In the genomic region with DNA sequence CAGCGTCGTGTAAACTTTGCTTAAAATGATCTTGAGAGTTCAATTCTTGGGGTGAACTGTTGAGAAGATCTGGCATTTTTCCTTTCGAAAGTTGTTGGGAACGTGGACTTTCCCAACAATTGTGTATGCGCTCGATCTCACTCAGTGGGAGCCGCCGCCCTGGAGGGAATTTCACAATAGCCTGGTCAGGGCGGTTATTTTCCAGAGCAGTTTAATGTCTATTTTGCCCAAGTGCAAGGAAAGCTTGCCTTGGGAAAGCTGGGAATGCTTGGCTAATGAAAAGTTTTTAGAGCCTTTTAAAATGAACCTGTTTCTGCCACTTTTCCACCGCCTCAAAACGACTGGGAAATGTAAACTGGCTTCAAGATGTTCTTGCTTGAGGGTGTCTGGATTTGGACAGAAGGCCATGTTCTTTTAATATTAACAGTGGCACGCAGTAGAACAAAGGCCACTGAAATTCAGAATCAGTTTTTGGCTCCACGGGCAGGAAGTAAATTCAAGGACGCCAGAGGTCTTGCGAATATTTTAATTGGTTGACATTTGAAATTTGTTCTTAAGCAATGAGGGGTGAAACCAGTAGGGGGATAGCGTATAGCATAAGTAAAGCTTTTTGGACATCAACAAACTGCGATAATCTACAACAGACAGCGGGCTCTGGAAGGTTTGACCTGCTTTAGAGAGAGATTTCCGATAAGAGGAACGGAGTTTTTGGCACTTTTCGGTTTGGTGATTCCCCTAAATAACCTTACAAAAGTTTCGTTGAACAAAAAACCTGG, we compare ENCODE assay signal across 8 cellular contexts. TPM values are rescaled to one million over a fixed set of nuclear protein-coding genes. Genes with fewer than 3 reads are reported as not detected.
DNase-seq lines count a peak whose midpoint lies in the region; ATAC-seq and TF ChIP-seq lines count a peak whose summit lies in the region.

No MANE protein-coding gene starts in this region.

- no peak overlapping the region for H2BK120ac ChIP-seq in H9 (ENCODE audit: low read depth, low read length, poor library complexity, severe bottlenecking)

- H4K20me1 ChIP-seq in H9 (ENCODE audit: control insufficient read depth, insufficient read depth, insufficient read length) = no peaks in the 10 kb centered on the region

- peak; percentile 37 for ATAC-seq in activated CD8-positive, alpha-beta T cell treated with anti-CD3 and anti-CD28 coated beads, Interleukin-2, amount 10 ng/mL, durations not matched to agents 7 days and 5 days
- no peak for ATAC-seq in HG03045 (IDR thresholded peaks at IDR 0.05; ENCODE audit: unreplicated experiment)

- no peaks in the 10 kb centered on the region for H3K79me1 ChIP-seq in H9 (ENCODE audit: insufficient read depth, low read depth, low read length, poor library complexity, severe bottlenecking)

- TF ChIP-seq CTCF in H9 (conservative IDR thresholded peaks at IDR 0.05) (peak; percentile 27; the same call in 1 of the 3 replicates), nephron progenitor cell (IDR thresholded peaks at IDR 0.05) (no peak)

- no peaks in the 10 kb centered on the region for H3K27me3 Mint-ChIP-seq in H9 (ENCODE audit: low read depth)
- no peaks in the 10 kb centered on the region for H3K27me3 Mint-ChIP-seq in activated CD8-positive, alpha-beta T cell treated with anti-CD3 and anti-CD28 coated beads, Interleukin-2, amount 10 ng/mL, durations not matched to agents 7 days and 5 days (ENCODE audit: low read depth)
- peaks cover 27% of the 10 kb centered on the region for H3K27me3 Mint-ChIP-seq in nephron progenitor cell (ENCODE audit: low read depth, poor library complexity)

- DNase-seq in NCI-H1417 (lab: John Stamatoyannopoulos, UW) (peak; percentile 12 to 77 (median 77)), NCI-H1417 treated with DMSO at 0.1 percent for 48 hours (lab: John Stamatoyannopoulos, UW) (no peak), H9 (no peak), NCI-H2227 treated with DMSO at 0.1 percent for 48 hours (lab: John Stamatoyannopoulos, UW) (peak; percentile 76), fibroblast of the conjunctiva (ENCODE audit: low read depth) (peak; percentile 93), nephron progenitor cell (no peak)
- DNase-seq in activated CD8-positive, alpha-beta T cell treated with anti-CD3 and anti-CD28 coated beads, Interleukin-2, amount 10 ng/mL, durations not matched to agents 7 days and 5 days = peak; percentile 69

- no peak overlapping the region for H3K27ac ChIP-seq in H9 (ENCODE audit: insufficient read length, low read depth, low read length)

- no peak overlapping the region for H4K5ac ChIP-seq in H9 (ENCODE audit: insufficient read length, low read depth, low read length)

- H3K9me3 Mint-ChIP-seq in H9 (no peaks in the 10 kb centered on the region), nephron progenitor cell (peaks cover 18% of the 10 kb centered on the region)
- H3K9me3 Mint-ChIP-seq in activated CD8-positive, alpha-beta T cell treated with anti-CD3 and anti-CD28 coated beads, Interleukin-2, amount 10 ng/mL, durations not matched to agents 7 days and 5 days (ENCODE audit: insufficient read depth) = no peaks in the 10 kb centered on the region

- H2AK5ac ChIP-seq in H9 (ENCODE audit: insufficient read length, low read length) = no peak overlapping the region

- H2BK5ac ChIP-seq in H9 (ENCODE audit: insufficient read length, low read length) = no peak overlapping the region

- no peaks in the 10 kb centered on the region for H3K4me1 ChIP-seq in H9 (ENCODE audit: insufficient read depth, low read length)

- H2BK20ac ChIP-seq in H9 (ENCODE audit: low read depth, low read length, poor library complexity, severe bottlenecking) = no peak overlapping the region

- no peak overlapping the region for H3K23ac ChIP-seq in H9 (ENCODE audit: insufficient read length, low read depth, low read length)

- H2BK12ac ChIP-seq in H9 (ENCODE audit: insufficient read length, low read depth, low read length) = no peak overlapping the region

- H3K27me3 ChIP-seq in H9 (ENCODE audit: insufficient read depth, low read length) = no peaks in the 10 kb centered on the region

- H3K18ac ChIP-seq in H9 (ENCODE audit: insufficient read length, low read depth, low read length) = peak overlapping the region; percentile 29

- H3K14ac ChIP-seq in H9 (ENCODE audit: insufficient read depth, low read length) = peak overlapping the region; percentile 22; the same call in 1 of the 2 replicates

- no CpG with 5 or more reads among the region's 22 CpGs for WGBS in H9 (ENCODE audit: extremely low coverage, insufficient read length, low lambda C conversion rate)

- H3K56ac ChIP-seq in H9 (ENCODE audit: insufficient read length, low read depth, low read length) = no peak overlapping the region

- H2AFZ ChIP-seq in H9 (ENCODE audit: low read length) = peak overlapping the region; percentile 18

- no peak overlapping the region for H3K4ac ChIP-seq in H9 (ENCODE audit: low read depth, low read length)

- H3K23me2 ChIP-seq in H9 (ENCODE audit: insufficient read length, low read depth, low read length, poor library complexity, severe bottlenecking) = peaks cover 14% of the 10 kb centered on the region

- H3K4me1 Mint-ChIP-seq in H9 = peaks cover 15 to 29% of the 10 kb centered on the region in 2 experiments
- H3K4me1 Mint-ChIP-seq in activated CD8-positive, alpha-beta T cell treated with anti-CD3 and anti-CD28 coated beads, Interleukin-2, amount 10 ng/mL, durations not matched to agents 7 days and 5 days (ENCODE audit: low read depth) = peaks cover 44% of the 10 kb centered on the region
- H3K4me1 Mint-ChIP-seq in nephron progenitor cell = peaks cover 28% of the 10 kb centered on the region

- H3K4me3 Mint-ChIP-seq in H9 (peak overlapping the region; percentile 73 to 74), nephron progenitor cell (peak overlapping the region; percentile 83)
- H3K4me3 Mint-ChIP-seq in activated CD8-positive, alpha-beta T cell treated with anti-CD3 and anti-CD28 coated beads, Interleukin-2, amount 10 ng/mL, durations not matched to agents 7 days and 5 days = peak overlapping the region; percentile 97

- H3T11ph ChIP-seq in H9 (ENCODE audit: low read length) = no peak overlapping the region

- H3K36me3 Mint-ChIP-seq in H9 (ENCODE audit: insufficient read depth in 1 of 3, low read depth in 3 of 3) (peaks cover 0 to 4% (median 0%) of the 10 kb centered on the region in 3 experiments; a peak in 1 of 7 replicates), nephron progenitor cell (ENCODE audit: low read depth) (peaks cover 6% of the 10 kb centered on the region)
- peaks cover 44% of the 10 kb centered on the region for H3K36me3 Mint-ChIP-seq in activated CD8-positive, alpha-beta T cell treated with anti-CD3 and anti-CD28 coated beads, Interleukin-2, amount 10 ng/mL, durations not matched to agents 7 days and 5 days (ENCODE audit: low read depth)

- POLR2A ChIA-PET in activated CD8-positive, alpha-beta T cell treated with anti-CD3 and anti-CD28 coated beads, Interleukin-2, amount 10 ng/mL, durations not matched to agents 7 days and 5 days (lab: Charles Lee) = interaction anchor here (0.6 to 9.2 kb wide), 37 partner anchors 9 to 335 kb away, joined by 3 to 238 read pairs (median 5); a partner anchor contains a TSS

- CTCF ChIA-PET in activated CD8-positive, alpha-beta T cell treated with anti-CD3 and anti-CD28 coated beads, Interleukin-2, amount 10 ng/mL, durations not matched to agents 7 days and 5 days (lab: Charles Lee) = interaction anchor here (0.7 to 7.4 kb wide), 18 partner anchors 28 to 253 kb away, joined by 3 to 83 read pairs (median 6); a partner anchor contains a TSS

- H3K27ac Mint-ChIP-seq in H9 (peak overlapping the region in 2 of 3 experiments; percentile 61 to 91; a peak in 3 of 7 replicates), nephron progenitor cell (peak overlapping the region; percentile 31)
- H3K27ac Mint-ChIP-seq in activated CD8-positive, alpha-beta T cell treated with anti-CD3 and anti-CD28 coated beads, Interleukin-2, amount 10 ng/mL, durations not matched to agents 7 days and 5 days = peak overlapping the region; percentile 99

- no peaks in the 10 kb centered on the region for H3K79me2 ChIP-seq in H9 (ENCODE audit: insufficient read depth, low read length)

- H3K4me2 ChIP-seq in H9 (ENCODE audit: insufficient read depth, insufficient read length, low read length) = peak overlapping the region; percentile 34

- H4K8ac ChIP-seq in H9 (replicated peaks; ENCODE audit: insufficient read length, low read depth, low read length) = no peak overlapping the region

- H3K9ac ChIP-seq in H9 (ENCODE audit: extremely low read depth, insufficient read length, low read length) = no peak overlapping the region

- H2BK15ac ChIP-seq in H9 (ENCODE audit: low read depth, low read length) = no peak overlapping the region

- H4K91ac ChIP-seq in H9 (ENCODE audit: insufficient read length, low read depth, low read length) = no peak overlapping the region

- H3K9me3 ChIP-seq in H9 (ENCODE audit: control insufficient read depth, low read depth, low read length) = no peaks in the 10 kb centered on the region

RNA-seq across cellular contexts. Expression of a gene that starts 1.2 kb away (rescaled TPM):
- total RNA-seq in H9 (2021) = 5.7 and 7.6 TPM in 2 replicates
- 10 to 100 TPM; 90.4 to 95.0 TPM for total RNA-seq in activated CD8-positive, alpha-beta T cell treated with anti-CD3 and anti-CD28 coated beads, Interleukin-2, amount 10 ng/mL, durations not matched to agents 7 days and 5 days

RNA-seq across cellular contexts. Expression of a gene that starts 45.3 kb away (rescaled TPM):
- 59.6 and 63.2 TPM in 2 replicates for total RNA-seq in H9 (2021)
- 100 to 1,000 TPM; 167 to 173 TPM for total RNA-seq in activated CD8-positive, alpha-beta T cell treated with anti-CD3 and anti-CD28 coated beads, Interleukin-2, amount 10 ng/mL, durations not matched to agents 7 days and 5 days

RNA-seq across cellular contexts. Expression of a gene that starts 45.7 kb away (rescaled TPM):
- 13.3 and 13.7 TPM in 2 replicates for total RNA-seq in H9 (2021)
- 10 to 100 TPM; 35.9 to 40.2 TPM for total RNA-seq in activated CD8-positive, alpha-beta T cell treated with anti-CD3 and anti-CD28 coated beads, Interleukin-2, amount 10 ng/mL, durations not matched to agents 7 days and 5 days

Comparison
In these comparisons a context has a peak if more than half of its experiments do, and no peak if none do; other contexts are left out.
1. DNase-seq: peak in NCI-H1417 (3 of 3), NCI-H2227 treated with DMSO at 0.1 percent for 48 hours (single experiment), activated CD8-positive, alpha-beta T cell treated with anti-CD3 and anti-CD28 coated beads, Interleukin-2, amount 10 ng/mL, durations not matched to agents 7 days and 5 days (single experiment) and fibroblast of the conjunctiva (single experiment); none in NCI-H1417 treated with DMSO at 0.1 percent for 48 hours (single experiment), H9 (single experiment) and nephron progenitor cell (single experiment).
2. H3K27ac Mint-ChIP-seq: peak in every context shown above with its lines; median percentile 99 in activated CD8-positive, alpha-beta T cell treated with anti-CD3 and anti-CD28 coated beads, Interleukin-2, amount 10 ng/mL, durations not matched to agents 7 days and 5 days; 76 in H9; 31 in nephron progenitor cell.
3. RNA of a gene that starts 1.2 kb away (total RNA-seq): 90.4 to 95.0 TPM in activated CD8-positive, alpha-beta T cell treated with anti-CD3 and anti-CD28 coated beads, Interleukin-2, amount 10 ng/mL, durations not matched to agents 7 days and 5 days; 5.7 to 7.6 TPM in H9; every median in the first group is over 10 times any median in the second.
4. Peak in every context shown above with its lines, with median percentiles within 50 percentile points of each other: H3K4me3 Mint-ChIP-seq.